ENCODE assay signal across 1 cellular context in the genomic region with DNA sequence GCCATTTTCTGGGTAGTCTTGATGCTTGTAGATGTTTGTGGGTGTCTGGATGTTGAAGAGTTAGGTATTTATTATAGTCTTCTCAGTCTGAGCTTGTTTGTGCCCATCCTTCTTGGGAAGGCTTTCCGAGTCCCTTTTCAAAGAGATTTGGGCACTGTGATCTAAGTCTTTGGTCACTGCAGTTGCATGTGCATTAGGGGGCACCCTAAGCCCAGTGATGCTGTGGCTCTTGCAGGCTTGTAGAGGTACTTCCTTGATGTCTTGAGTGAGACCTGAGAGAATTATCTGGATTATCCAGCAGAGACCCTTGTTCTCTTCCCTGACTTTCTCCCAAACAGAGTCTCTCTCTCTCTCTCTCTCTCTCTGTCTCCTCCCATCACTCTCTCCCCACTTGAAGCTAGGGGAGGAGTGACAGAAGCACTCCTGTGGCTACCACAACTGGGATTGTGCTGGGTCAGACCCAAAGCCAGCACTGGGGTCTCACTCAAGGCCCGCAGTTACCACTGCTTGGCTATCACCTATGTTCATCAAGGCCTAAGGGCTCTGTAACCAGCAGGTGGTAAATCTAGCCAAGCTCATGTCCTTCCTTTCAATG.
TF ChIP-seq lines count a peak whose summit lies in the region.

No MANE protein-coding gene starts in this region.

TF ChIP-seq in GM23338, 12 proteins besides CTCF, POLR2A, EP300 and RAD21 (continued from another document):
- TF ChIP-seq, protein P1, sequence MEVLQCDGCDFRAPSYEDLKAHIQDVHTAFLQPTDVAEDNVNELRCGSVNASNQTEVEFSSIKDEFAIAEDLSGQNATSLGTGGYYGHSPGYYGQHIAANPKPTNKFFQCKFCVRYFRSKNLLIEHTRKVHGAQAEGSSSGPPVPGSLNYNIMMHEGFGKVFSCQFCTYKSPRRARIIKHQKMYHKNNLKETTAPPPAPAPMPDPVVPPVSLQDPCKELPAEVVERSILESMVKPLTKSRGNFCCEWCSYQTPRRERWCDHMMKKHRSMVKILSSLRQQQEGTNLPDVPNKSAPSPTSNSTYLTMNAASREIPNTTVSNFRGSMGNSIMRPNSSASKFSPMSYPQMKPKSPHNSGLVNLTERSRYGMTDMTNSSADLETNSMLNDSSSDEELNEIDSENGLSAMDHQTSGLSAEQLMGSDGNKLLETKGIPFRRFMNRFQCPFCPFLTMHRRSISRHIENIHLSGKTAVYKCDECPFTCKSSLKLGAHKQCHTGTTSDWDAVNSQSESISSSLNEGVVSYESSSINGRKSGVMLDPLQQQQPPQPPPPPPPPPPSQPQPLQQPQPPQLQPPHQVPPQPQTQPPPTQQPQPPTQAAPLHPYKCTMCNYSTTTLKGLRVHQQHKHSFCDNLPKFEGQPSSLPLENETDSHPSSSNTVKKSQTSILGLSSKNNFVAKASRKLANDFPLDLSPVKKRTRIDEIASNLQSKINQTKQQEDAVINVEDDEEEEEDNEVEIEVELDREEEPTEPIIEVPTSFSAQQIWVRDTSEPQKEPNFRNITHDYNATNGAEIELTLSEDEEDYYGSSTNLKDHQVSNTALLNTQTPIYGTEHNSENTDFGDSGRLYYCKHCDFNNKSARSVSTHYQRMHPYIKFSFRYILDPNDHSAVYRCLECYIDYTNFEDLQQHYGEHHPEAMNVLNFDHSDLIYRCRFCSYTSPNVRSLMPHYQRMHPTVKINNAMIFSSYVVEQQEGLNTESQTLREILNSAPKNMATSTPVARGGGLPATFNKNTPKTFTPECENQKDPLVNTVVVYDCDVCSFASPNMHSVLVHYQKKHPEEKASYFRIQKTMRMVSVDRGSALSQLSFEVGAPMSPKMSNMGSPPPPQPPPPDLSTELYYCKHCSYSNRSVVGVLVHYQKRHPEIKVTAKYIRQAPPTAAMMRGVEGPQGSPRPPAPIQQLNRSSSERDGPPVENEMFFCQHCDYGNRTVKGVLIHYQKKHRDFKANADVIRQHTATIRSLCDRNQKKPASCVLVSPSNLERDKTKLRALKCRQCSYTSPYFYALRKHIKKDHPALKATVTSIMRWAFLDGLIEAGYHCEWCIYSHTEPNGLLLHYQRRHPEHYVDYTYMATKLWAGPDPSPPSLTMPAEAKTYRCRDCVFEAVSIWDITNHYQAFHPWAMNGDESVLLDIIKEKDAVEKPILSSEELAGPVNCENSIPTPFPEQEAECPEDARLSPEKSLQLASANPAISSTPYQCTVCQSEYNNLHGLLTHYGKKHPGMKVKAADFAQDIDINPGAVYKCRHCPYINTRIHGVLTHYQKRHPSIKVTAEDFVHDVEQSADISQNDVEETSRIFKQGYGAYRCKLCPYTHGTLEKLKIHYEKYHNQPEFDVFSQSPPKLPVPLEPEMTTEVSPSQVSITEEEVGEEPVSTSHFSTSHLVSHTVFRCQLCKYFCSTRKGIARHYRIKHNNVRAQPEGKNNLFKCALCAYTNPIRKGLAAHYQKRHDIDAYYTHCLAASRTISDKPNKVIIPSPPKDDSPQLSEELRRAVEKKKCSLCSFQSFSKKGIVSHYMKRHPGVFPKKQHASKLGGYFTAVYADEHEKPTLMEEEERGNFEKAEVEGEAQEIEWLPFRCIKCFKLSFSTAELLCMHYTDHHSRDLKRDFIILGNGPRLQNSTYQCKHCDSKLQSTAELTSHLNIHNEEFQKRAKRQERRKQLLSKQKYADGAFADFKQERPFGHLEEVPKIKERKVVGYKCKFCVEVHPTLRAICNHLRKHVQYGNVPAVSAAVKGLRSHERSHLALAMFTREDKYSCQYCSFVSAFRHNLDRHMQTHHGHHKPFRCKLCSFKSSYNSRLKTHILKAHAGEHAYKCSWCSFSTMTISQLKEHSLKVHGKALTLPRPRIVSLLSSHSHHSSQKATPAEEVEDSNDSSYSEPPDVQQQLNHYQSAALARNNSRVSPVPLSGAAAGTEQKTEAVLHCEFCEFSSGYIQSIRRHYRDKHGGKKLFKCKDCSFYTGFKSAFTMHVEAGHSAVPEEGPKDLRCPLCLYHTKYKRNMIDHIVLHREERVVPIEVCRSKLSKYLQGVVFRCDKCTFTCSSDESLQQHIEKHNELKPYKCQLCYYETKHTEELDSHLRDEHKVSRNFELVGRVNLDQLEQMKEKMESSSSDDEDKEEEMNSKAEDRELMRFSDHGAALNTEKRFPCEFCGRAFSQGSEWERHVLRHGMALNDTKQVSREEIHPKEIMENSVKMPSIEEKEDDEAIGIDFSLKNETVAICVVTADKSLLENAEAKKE (CRISPR knock-in tag; IDR thresholded peaks at IDR 0.05): no peak
- TF ChIP-seq, protein P2, sequence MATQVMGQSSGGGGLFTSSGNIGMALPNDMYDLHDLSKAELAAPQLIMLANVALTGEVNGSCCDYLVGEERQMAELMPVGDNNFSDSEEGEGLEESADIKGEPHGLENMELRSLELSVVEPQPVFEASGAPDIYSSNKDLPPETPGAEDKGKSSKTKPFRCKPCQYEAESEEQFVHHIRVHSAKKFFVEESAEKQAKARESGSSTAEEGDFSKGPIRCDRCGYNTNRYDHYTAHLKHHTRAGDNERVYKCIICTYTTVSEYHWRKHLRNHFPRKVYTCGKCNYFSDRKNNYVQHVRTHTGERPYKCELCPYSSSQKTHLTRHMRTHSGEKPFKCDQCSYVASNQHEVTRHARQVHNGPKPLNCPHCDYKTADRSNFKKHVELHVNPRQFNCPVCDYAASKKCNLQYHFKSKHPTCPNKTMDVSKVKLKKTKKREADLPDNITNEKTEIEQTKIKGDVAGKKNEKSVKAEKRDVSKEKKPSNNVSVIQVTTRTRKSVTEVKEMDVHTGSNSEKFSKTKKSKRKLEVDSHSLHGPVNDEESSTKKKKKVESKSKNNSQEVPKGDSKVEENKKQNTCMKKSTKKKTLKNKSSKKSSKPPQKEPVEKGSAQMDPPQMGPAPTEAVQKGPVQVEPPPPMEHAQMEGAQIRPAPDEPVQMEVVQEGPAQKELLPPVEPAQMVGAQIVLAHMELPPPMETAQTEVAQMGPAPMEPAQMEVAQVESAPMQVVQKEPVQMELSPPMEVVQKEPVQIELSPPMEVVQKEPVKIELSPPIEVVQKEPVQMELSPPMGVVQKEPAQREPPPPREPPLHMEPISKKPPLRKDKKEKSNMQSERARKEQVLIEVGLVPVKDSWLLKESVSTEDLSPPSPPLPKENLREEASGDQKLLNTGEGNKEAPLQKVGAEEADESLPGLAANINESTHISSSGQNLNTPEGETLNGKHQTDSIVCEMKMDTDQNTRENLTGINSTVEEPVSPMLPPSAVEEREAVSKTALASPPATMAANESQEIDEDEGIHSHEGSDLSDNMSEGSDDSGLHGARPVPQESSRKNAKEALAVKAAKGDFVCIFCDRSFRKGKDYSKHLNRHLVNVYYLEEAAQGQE (IDR thresholded peaks at IDR 0.05; ENCODE audit: unreplicated experiment): no peak
- TF ChIP-seq POLR2AphosphoS5 (IDR thresholded peaks at IDR 0.05; ENCODE audit: low read depth): no peak
